Comparison of ENCODE assay signal across 23 cellular contexts in the genomic region with DNA sequence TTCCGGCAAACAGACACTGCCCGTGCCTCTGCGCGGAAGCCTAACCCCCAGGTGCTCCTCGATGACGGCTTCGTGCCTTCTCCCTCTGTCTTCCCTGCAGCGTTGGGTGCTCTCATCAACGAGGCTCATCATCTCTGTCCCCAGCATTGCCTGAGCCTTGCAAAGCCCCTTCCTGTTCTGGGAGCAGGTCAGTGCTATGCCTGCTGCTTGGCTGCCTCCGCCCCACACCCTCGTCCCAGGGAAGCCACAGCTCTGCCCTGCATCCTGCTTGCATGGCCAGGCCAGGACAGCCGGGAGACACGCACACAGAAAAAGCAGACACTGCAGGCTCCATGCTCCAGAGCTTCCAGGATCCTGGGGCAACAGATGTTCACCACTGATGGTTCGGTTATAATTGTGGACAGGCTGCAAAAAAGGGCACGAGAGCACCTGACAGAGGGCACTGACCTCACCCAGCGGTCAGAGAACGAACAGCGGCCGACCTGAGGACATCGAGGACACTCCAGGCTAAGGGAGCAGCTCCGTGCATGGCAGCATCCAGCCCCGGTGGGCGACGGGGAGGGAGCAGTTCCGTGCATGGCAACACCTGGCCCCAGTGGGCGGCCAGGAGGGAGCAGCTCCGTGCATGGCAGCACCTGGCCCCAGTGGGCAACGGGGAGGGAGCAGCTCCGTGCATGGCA.
A peak's percentile ranks its signal among the peaks of the same experiment; 100 is the strongest.
DNase-seq lines count a peak whose midpoint lies in the region; ATAC-seq and TF ChIP-seq lines count a peak whose summit lies in the region.
"Had no signal": no experiment of that assay in that cellular context is flagged by ENCODE, and none has a peak within 500 bp of the region (broad histone marks: within the 10 kb centered on the region; RNA-seq: fewer than 3 reads in every experiment).

No MANE protein-coding gene starts in this region.

- H3K79me1 ChIP-seq in H9 (ENCODE audit: insufficient read depth, low read depth, low read length, poor library complexity, severe bottlenecking) (no peaks in the 10 kb centered on the region), neuronal stem cell (ENCODE audit: low read depth, low read length) (no peaks in the 10 kb centered on the region)

- DNase-seq in H9 (peak; percentile 37), ecto neural progenitor cell (ENCODE audit: low spot score) (peak; percentile 47), neuronal stem cell (ENCODE audit: low spot score) (no peak), glutamatergic neuron (no peak), right lobe of liver (no peak), testis (no peak), CD14-positive monocyte (ENCODE audit: low spot score) (no peak)
- DNase-seq: DMS53, IMR-90, KG1, NCI-H1092, NCI-H1417 treated with DMSO at 0.1 percent for 48 hours, NCI-H187, NCI-H2081 treated with DMSO at 0.1 percent for 48 hours, NCI-H2171, NCI-H226, NCI-H510A, NCI-H69, Right ventricle myocardium superior, RPMI8226 had no signal

- no peaks in the 10 kb centered on the region for H3K79me2 ChIP-seq in H9 (ENCODE audit: insufficient read depth, low read length)

- no peak overlapping the region for H4K5ac ChIP-seq in H9 (ENCODE audit: insufficient read length, low read depth, low read length)

- H3K4me2 ChIP-seq in H9 (ENCODE audit: insufficient read depth, insufficient read length, low read length) (no peak overlapping the region), neuronal stem cell (ENCODE audit: insufficient read depth, low read length, poor library complexity, severe bottlenecking) (no peak overlapping the region)
- H3K4me2 ChIP-seq: GM23338 had no signal

- no peak overlapping the region for H3K4me3 ChIP-seq in neuronal stem cell (ENCODE audit: low read length in 2 of 2)
- no peak overlapping the region for H3K4me3 ChIP-seq in right lobe of liver
- no peak overlapping the region for H3K4me3 ChIP-seq in testis
- H3K4me3 ChIP-seq: GM23338, SJSA1 had no signal

- peaks cover 0 to 5% of the 10 kb centered on the region in 2 donors for H3K36me3 ChIP-seq in neuronal stem cell (replicated peaks in 1 of 2; ENCODE audit: control insufficient read depth in 2 of 2, insufficient read depth in 2 of 2, low read length in 2 of 2)
- no peaks in the 10 kb centered on the region for H3K36me3 ChIP-seq in right lobe of liver
- no peaks in the 10 kb centered on the region for H3K36me3 ChIP-seq in testis (ENCODE audit: low read depth, missing control alignments)
- H3K36me3 ChIP-seq: SJSA1 had no signal

- H3K9me3 Mint-ChIP-seq in H9 (peaks cover 12 to 14% of the 10 kb centered on the region in 2 experiments; a peak in 4 of 5 replicates), glutamatergic neuron (ENCODE audit: unreplicated experiment) (peaks cover 29% of the 10 kb centered on the region), CD14-positive monocyte (peaks cover 10 to 73% (median 40%) of the 10 kb centered on the region in 7 donors)

- H3K27ac Mint-ChIP-seq in H9 (peak overlapping the region in 1 of 3 experiments; percentile 44; a peak in 1 of 7 replicates), glutamatergic neuron (ENCODE audit: unreplicated experiment) (no peak overlapping the region), CD14-positive monocyte (no peak overlapping the region)
- H3K27ac Mint-ChIP-seq: GM23338 had no signal

- H3K27me3 Mint-ChIP-seq in H9 (ENCODE audit: low read depth) (peaks cover 8% of the 10 kb centered on the region), glutamatergic neuron (ENCODE audit: unreplicated experiment) (peaks cover 10% of the 10 kb centered on the region), CD14-positive monocyte (ENCODE audit: low read depth in 3 of 3) (peaks cover 3 to 15% (median 8%) of the 10 kb centered on the region in 3 donors)

- no peak overlapping the region for H3T11ph ChIP-seq in H9 (ENCODE audit: low read length)

- no peak overlapping the region for H4K91ac ChIP-seq in H9 (ENCODE audit: insufficient read length, low read depth, low read length)
- H4K91ac ChIP-seq in neuronal stem cell (ENCODE audit: low read depth, low read length, poor library complexity): no peak overlapping the region

- H3K56ac ChIP-seq in H9 (ENCODE audit: insufficient read length, low read depth, low read length): no peak overlapping the region

- H3K9me3 ChIP-seq in H9 (ENCODE audit: control insufficient read depth, low read depth, low read length) (no peaks in the 10 kb centered on the region), neuronal stem cell (replicated peaks in 1 of 2; ENCODE audit: control insufficient read depth in 2 of 2, insufficient read depth in 1 of 2, low read depth in 1 of 2, low read length in 2 of 2) (peaks cover 0 to 12% of the 10 kb centered on the region in 2 donors), right lobe of liver (no peaks in the 10 kb centered on the region), testis (no peaks in the 10 kb centered on the region)

- no peak overlapping the region for H3K4me3 Mint-ChIP-seq in H9
- H3K4me3 Mint-ChIP-seq in glutamatergic neuron (ENCODE audit: unreplicated experiment): no peak overlapping the region
- no peak overlapping the region for H3K4me3 Mint-ChIP-seq in CD14-positive monocyte
- H3K4me3 Mint-ChIP-seq: GM23338 had no signal

- H3K36me3 Mint-ChIP-seq in H9 (ENCODE audit: insufficient read depth in 1 of 3, low read depth in 3 of 3) (peaks cover 0 to 7% (median 3%) of the 10 kb centered on the region in 3 experiments; a peak in 3 of 7 replicates), glutamatergic neuron (ENCODE audit: unreplicated experiment) (peaks cover 7% of the 10 kb centered on the region), CD14-positive monocyte (no peaks in the 10 kb centered on the region)

- H2AFZ ChIP-seq in H9 (ENCODE audit: low read length) (no peak overlapping the region), neuronal stem cell (ENCODE audit: low read length) (no peak overlapping the region)
- H2AFZ ChIP-seq: GM23338 had no signal

- TF ChIP-seq CTCF in H9 (conservative IDR thresholded peaks at IDR 0.05) (no peak), glutamatergic neuron (IDR thresholded peaks at IDR 0.05; ENCODE audit: partially characterized antibody, unreplicated experiment) (no peak), right lobe of liver (IDR thresholded peaks at IDR 0.05) (no peak), testis (IDR thresholded peaks at IDR 0.05) (no peak), CD14-positive monocyte (IDR thresholded peaks at IDR 0.05) (no peak)

- no peak overlapping the region for H2BK120ac ChIP-seq in H9 (ENCODE audit: low read depth, low read length, poor library complexity, severe bottlenecking)
- no peak overlapping the region for H2BK120ac ChIP-seq in neuronal stem cell (ENCODE audit: low read depth, low read length)

- H2BK12ac ChIP-seq in H9 (ENCODE audit: insufficient read length, low read depth, low read length) (no peak overlapping the region), neuronal stem cell (ENCODE audit: low read length) (peak overlapping the region; percentile 60)

- TF ChIP-seq POLR2A in right lobe of liver (IDR thresholded peaks at IDR 0.05) (no peak), testis (IDR thresholded peaks at IDR 0.05) (no peak)

- no peak for ATAC-seq in right lobe of liver
- ATAC-seq: GM23338, HCT116 had no signal

- H3K4ac ChIP-seq in H9 (ENCODE audit: low read depth, low read length): no peak overlapping the region
- no peak overlapping the region for H3K4ac ChIP-seq in neuronal stem cell (ENCODE audit: low read length)

- no peak overlapping the region for H3K27ac ChIP-seq in H9 (ENCODE audit: insufficient read length, low read depth, low read length)
- H3K27ac ChIP-seq in neuronal stem cell (replicated peaks; ENCODE audit: low read length): no peak overlapping the region
- H3K27ac ChIP-seq in right lobe of liver: no peak overlapping the region
- no peak overlapping the region for H3K27ac ChIP-seq in testis
- H3K27ac ChIP-seq: SJSA1 had no signal

- no peak overlapping the region for H3K9ac ChIP-seq in H9 (ENCODE audit: extremely low read depth, insufficient read length, low read length)
- H3K9ac ChIP-seq in neuronal stem cell (ENCODE audit: low read depth, low read length, poor library complexity): no peak overlapping the region

- H2AK5ac ChIP-seq in H9 (ENCODE audit: insufficient read length, low read length) (no peak overlapping the region), neuronal stem cell (ENCODE audit: low read depth, low read length) (peak overlapping the region; percentile 97)

- WGBS in H9 (ENCODE audit: extremely low coverage, insufficient read length, low lambda C conversion rate): no CpG with 5 or more reads among the region's 29 CpGs
- WGBS in neuronal stem cell (ENCODE audit: extremely low coverage in 2 of 2, insufficient read length in 2 of 2, insufficient replicate concordance in 1 of 2), 2 donors: no CpG with 5 or more reads among the region's 29 CpGs
- 35% methylated on average over 10 of the region's 29 CpGs for WGBS in right lobe of liver (ENCODE audit: insufficient coverage, low coverage, low lambda C conversion rate, missing lambda C conversion rate)
- WGBS in testis, 2 donors: 73 to 83% methylated on average over 15 to 29 of the region's 29 CpGs

- H3K14ac ChIP-seq in H9 (ENCODE audit: insufficient read depth, low read length) (no peak overlapping the region; the same call in 1 of the 2 replicates), neuronal stem cell (ENCODE audit: low read length) (peak overlapping the region; percentile 10)

- peaks cover 3% of the 10 kb centered on the region for H3K23me2 ChIP-seq in H9 (ENCODE audit: insufficient read length, low read depth, low read length, poor library complexity, severe bottlenecking)

- H3K23ac ChIP-seq in H9 (ENCODE audit: insufficient read length, low read depth, low read length) (no peak overlapping the region), neuronal stem cell (ENCODE audit: low read depth, low read length, poor library complexity) (peak overlapping the region; percentile 5)

- H3K4me1 Mint-ChIP-seq in H9 (peaks cover 33 to 46% of the 10 kb centered on the region in 2 experiments), glutamatergic neuron (ENCODE audit: low read depth, unreplicated experiment) (peaks cover 5% of the 10 kb centered on the region), CD14-positive monocyte (no peaks in the 10 kb centered on the region)
- H3K4me1 Mint-ChIP-seq: GM23338 had no signal

- H2BK15ac ChIP-seq in H9 (ENCODE audit: low read depth, low read length): no peak overlapping the region
- H2BK15ac ChIP-seq in neuronal stem cell (ENCODE audit: low read length): peak overlapping the region; percentile 71

- H3K27me3 ChIP-seq in H9 (ENCODE audit: insufficient read depth, low read length): no peaks in the 10 kb centered on the region
- H3K27me3 ChIP-seq in neuronal stem cell (ENCODE audit: control insufficient read depth in 3 of 3, insufficient read depth in 3 of 3, low read depth in 1 of 3, low read length in 3 of 3): peaks cover 0 to 5% (median 0%) of the 10 kb centered on the region in 3 experiments
- no peaks in the 10 kb centered on the region for H3K27me3 ChIP-seq in right lobe of liver
- H3K27me3 ChIP-seq in testis: no peaks in the 10 kb centered on the region
- H3K27me3 ChIP-seq: SJSA1 had no signal

- H3K18ac ChIP-seq in H9 (ENCODE audit: insufficient read length, low read depth, low read length) (no peak overlapping the region), neuronal stem cell (ENCODE audit: low read length) (peak overlapping the region; percentile 84)

- no peak overlapping the region for H2BK5ac ChIP-seq in H9 (ENCODE audit: insufficient read length, low read length)
- H2BK5ac ChIP-seq in neuronal stem cell (ENCODE audit: low read length): peak overlapping the region; percentile 59

- no peaks in the 10 kb centered on the region for H4K20me1 ChIP-seq in H9 (ENCODE audit: control insufficient read depth, insufficient read depth, insufficient read length)

- H3K4me1 ChIP-seq in H9 (ENCODE audit: insufficient read depth, low read length): peaks cover 3% of the 10 kb centered on the region; the same call in 1 of the 2 replicates
- peaks cover 12 to 24% of the 10 kb centered on the region in 2 donors for H3K4me1 ChIP-seq in neuronal stem cell (ENCODE audit: control insufficient read depth in 2 of 2, insufficient read depth in 1 of 2, low read depth in 1 of 2, low read length in 2 of 2)
- H3K4me1 ChIP-seq in right lobe of liver: no peaks in the 10 kb centered on the region
- H3K4me1 ChIP-seq in testis: no peaks in the 10 kb centered on the region
- H3K4me1 ChIP-seq: SJSA1 had no signal

- no peak overlapping the region for H2BK20ac ChIP-seq in H9 (ENCODE audit: low read depth, low read length, poor library complexity, severe bottlenecking)

- intact Hi-C loops in right lobe of liver (cut with DNase I) (no loop called here), testis (cut with DNase I; ENCODE audit: low total_unique reads) (no loop called here), CD14-positive monocyte (cut with micrococcal nuclease) (no loop called here)

- no peak overlapping the region for H4K8ac ChIP-seq in H9 (replicated peaks; ENCODE audit: insufficient read length, low read depth, low read length)
- H4K8ac ChIP-seq in neuronal stem cell (ENCODE audit: low read depth, low read length): no peak overlapping the region

Comparison
In these comparisons a context has a peak if more than half of its experiments do, and no peak if none do; other contexts are left out.
1. DNase-seq: peak in H9 (single experiment) and ecto neural progenitor cell (single experiment); none in neuronal stem cell (single experiment), glutamatergic neuron (single experiment), right lobe of liver (0 of 3), testis (single experiment) and CD14-positive monocyte (single experiment).